In the genomic region with DNA sequence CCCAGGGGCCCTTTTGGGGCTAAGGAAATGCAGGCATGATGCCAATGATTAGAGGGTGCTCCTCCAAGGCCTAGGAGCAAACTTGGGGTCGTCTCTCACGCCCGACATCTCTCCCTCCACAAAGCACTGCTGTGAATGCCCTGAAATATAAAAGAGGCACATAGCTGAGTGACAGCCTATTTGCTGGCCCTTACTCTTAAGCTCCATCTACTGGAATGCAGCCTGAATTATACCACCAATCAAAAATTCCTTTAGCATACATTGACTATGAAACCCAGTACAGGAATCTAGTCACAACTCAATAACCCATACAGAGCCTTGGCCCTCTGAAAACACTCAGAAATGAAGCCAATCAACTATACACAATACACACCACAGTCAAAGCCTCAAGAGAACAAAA, we compare ENCODE assay signal across 14 cellular contexts.
DNase-seq lines count a peak whose midpoint lies in the region; ATAC-seq and TF ChIP-seq lines count a peak whose summit lies in the region.
"Had no signal": no experiment of that assay in that cellular context is flagged by ENCODE, and none has a peak within 500 bp of the region (broad histone marks: within the 10 kb centered on the region; RNA-seq: fewer than 3 reads in every experiment).

No MANE protein-coding gene starts in this region.

- H3K4me1 ChIP-seq in HCT116 (ENCODE audit: control insufficient read depth in 1 of 2, insufficient read depth in 2 of 2, low read length in 2 of 2) = no peaks in the 10 kb centered on the region
- H3K4me1 ChIP-seq in foreskin keratinocyte = no peaks in the 10 kb centered on the region
- H3K4me1 ChIP-seq: A549, Peyer's patch, tibial artery had no signal

- H3K9me2 ChIP-seq in HCT116 (ENCODE audit: insufficient read depth) = no peaks in the 10 kb centered on the region

- H3K27me3 ChIP-seq in HCT116 (ENCODE audit: insufficient read depth, low read length) (no peaks in the 10 kb centered on the region), foreskin keratinocyte (peaks cover 47% of the 10 kb centered on the region)
- H3K27me3 ChIP-seq: Peyer's patch, tibial artery had no signal

- H3K4me3 ChIP-seq in HCT116 (replicated peaks in 1 of 2; ENCODE audit: low read depth in 1 of 2, low read length in 2 of 2) = no peak overlapping the region
- H3K4me3 ChIP-seq: A549, Peyer's patch, tibial artery had no signal

- intact Hi-C loops in HCT116 (cut with micrococcal nuclease) = no loop called here
- intact Hi-C loops in sciatic nerve (cut with DNase I) = no loop called here

- no peak for TF ChIP-seq POLR2A in HCT116 (IDR thresholded peaks at IDR 0.05; ENCODE audit: borderline replicate concordance, extremely low read depth, insufficient read depth, insufficient read length)

- H2AFZ ChIP-seq in HCT116 (ENCODE audit: low read depth, low read length, poor library complexity, severe bottlenecking) = no peak overlapping the region

- H3K27ac ChIP-seq in 22Rv1 (no peak overlapping the region), HCT116 (ENCODE audit: low read depth, low read length) (no peak overlapping the region), foreskin keratinocyte (no peak overlapping the region)
- H3K27ac ChIP-seq: A549, Peyer's patch, tibial artery had no signal

- CTCF ChIA-PET in HCT116 (lab: Charles Lee) = interaction anchor here (1.5 kb wide), 1 partner anchor 106 kb away, joined by 3 read pairs; the partner anchor contains the start of gene LRIG2

- peak; percentile 36; the same call in 1 of the 2 replicates for TF ChIP-seq CTCF in 22Rv1 (IDR thresholded peaks at IDR 0.05)
- no peak; a peak in 1 of 6 replicates for TF ChIP-seq CTCF in HCT116 (IDR thresholded peaks at IDR 0.05 in 2 of 3, conservative IDR thresholded peaks at IDR 0.05 in 1 of 3; ENCODE audit: borderline replicate concordance in 1 of 3, insufficient read depth in 1 of 3, low read depth in 2 of 3, low read length in 2 of 3)
- TF ChIP-seq CTCF in foreskin keratinocyte (conservative IDR thresholded peaks at IDR 0.05) = peak; percentile 44

- RAD21 ChIA-PET in HCT116 (lab: Charles Lee; ENCODE audit: low non-redundant PET in 1 of 2, low total read pairs in 2 of 2, uncharacterized antibody in 2 of 2, unreplicated experiment in 2 of 2) = no interaction called here

- 0 out of 2 replicates have a peak, but pooled peaks have one; percentile 15 for TF ChIP-seq RAD21 in HCT116 (IDR thresholded peaks at IDR 0.05; ENCODE audit: low read depth)

- no peaks in the 10 kb centered on the region for H4K20me1 ChIP-seq in HCT116 (ENCODE audit: insufficient read depth)

- H3K36me3 ChIP-seq in HCT116 (ENCODE audit: control insufficient read depth in 1 of 2, insufficient read depth in 2 of 2, low read length in 2 of 2) = no peaks in the 10 kb centered on the region
- H3K36me3 ChIP-seq: Peyer's patch, tibial artery had no signal

- H3K79me2 ChIP-seq in HCT116 (ENCODE audit: insufficient read depth, low read length) = no peaks in the 10 kb centered on the region

- ATAC-seq in HCT116 (peak; percentile 55; the same call in 1 of the 2 replicates), foreskin keratinocyte (no peak), sciatic nerve (no peak), HG02763 (IDR thresholded peaks at IDR 0.05; ENCODE audit: unreplicated experiment) (no peak), GM18520 (IDR thresholded peaks at IDR 0.05; ENCODE audit: unreplicated experiment) (no peak)
- ATAC-seq: A549; activated T-helper 17 cell treated with anti-CD3 and anti-CD28 coated beads, Interleukin-2, amount 50 U/mL, for 72 hours had no signal

- no peak for DNase-seq in HCT116 (ENCODE audit: low read depth, low spot score)
- DNase-seq in amniotic epithelial cell (ENCODE audit: low read depth) = peak; percentile 12
- no peak for DNase-seq in foreskin keratinocyte
- no peak for DNase-seq in sciatic nerve (ENCODE audit: low spot score)
- DNase-seq in activated CD4-positive, alpha-beta T cell treated with anti-CD3 and anti-CD28 coated beads, Interleukin-2, amount 50 U/mL, for 4 hours = no peak
- DNase-seq: H7, NCI-H1092, Peyer's patch, tibial artery had no signal

- POLR2A ChIA-PET in HCT116 (lab: Charles Lee) = no interaction called here

- no peaks in the 10 kb centered on the region for H3K9me3 ChIP-seq in HCT116 (ENCODE audit: control insufficient read depth in 1 of 2, insufficient read depth in 1 of 2, low read depth in 1 of 2, low read length in 2 of 2)
- H3K9me3 ChIP-seq: A549, tibial artery had no signal

- no TSS peak for BruUV-seq in HCT116 (replicated peaks; lab: Mats Ljungman, UMichigan)

- H3K4me2 ChIP-seq in HCT116 (ENCODE audit: low read length) = no peak overlapping the region
- H3K4me2 ChIP-seq: A549 had no signal

- no peak overlapping the region for H3K9ac ChIP-seq in HCT116 (ENCODE audit: low read length)

TF ChIP-seq in HCT116, 20 proteins besides CTCF, POLR2A, EP300 and RAD21:
- TF ChIP-seq FOSL1 (IDR thresholded peaks at IDR 0.05; ENCODE audit: low read depth) (no peak), ELF1 (IDR thresholded peaks at IDR 0.05; ENCODE audit: borderline replicate concordance, low read depth) (no peak), ZFX (IDR thresholded peaks at IDR 0.05) (no peak), POLR2AphosphoS5 (IDR thresholded peaks at IDR 0.05; ENCODE audit: low read depth, low read length) (no peak), MAX (IDR thresholded peaks at IDR 0.05) (no peak), SIN3A (IDR thresholded peaks at IDR 0.05; ENCODE audit: low read depth) (no peak), EZH2 (IDR thresholded peaks at IDR 0.05) (no peak), CBX3 (IDR thresholded peaks at IDR 0.05; ENCODE audit: low read depth) (no peak), TCF7L2 (IDR thresholded peaks at IDR 0.05; ENCODE audit: borderline replicate concordance, extremely low read depth, insufficient read depth, insufficient read length) (no peak), SRF (IDR thresholded peaks at IDR 0.05; ENCODE audit: low read depth) (no peak), EZH2phosphoT487 (IDR thresholded peaks at IDR 0.05; ENCODE audit: borderline replicate concordance) (no peak), YY1 (IDR thresholded peaks at IDR 0.05; ENCODE audit: extremely low read depth, insufficient replicate concordance, low read depth, low read length) (no peak)

Comparison
In these comparisons a context has a peak if more than half of its experiments do, and no peak if none do; other contexts are left out.
1. CTCF ChIP-seq: peak in 22Rv1 (single experiment) and foreskin keratinocyte (single experiment); none in HCT116 (0 of 3).